ENCODE assay signal across 8 cellular contexts in the genomic region with DNA sequence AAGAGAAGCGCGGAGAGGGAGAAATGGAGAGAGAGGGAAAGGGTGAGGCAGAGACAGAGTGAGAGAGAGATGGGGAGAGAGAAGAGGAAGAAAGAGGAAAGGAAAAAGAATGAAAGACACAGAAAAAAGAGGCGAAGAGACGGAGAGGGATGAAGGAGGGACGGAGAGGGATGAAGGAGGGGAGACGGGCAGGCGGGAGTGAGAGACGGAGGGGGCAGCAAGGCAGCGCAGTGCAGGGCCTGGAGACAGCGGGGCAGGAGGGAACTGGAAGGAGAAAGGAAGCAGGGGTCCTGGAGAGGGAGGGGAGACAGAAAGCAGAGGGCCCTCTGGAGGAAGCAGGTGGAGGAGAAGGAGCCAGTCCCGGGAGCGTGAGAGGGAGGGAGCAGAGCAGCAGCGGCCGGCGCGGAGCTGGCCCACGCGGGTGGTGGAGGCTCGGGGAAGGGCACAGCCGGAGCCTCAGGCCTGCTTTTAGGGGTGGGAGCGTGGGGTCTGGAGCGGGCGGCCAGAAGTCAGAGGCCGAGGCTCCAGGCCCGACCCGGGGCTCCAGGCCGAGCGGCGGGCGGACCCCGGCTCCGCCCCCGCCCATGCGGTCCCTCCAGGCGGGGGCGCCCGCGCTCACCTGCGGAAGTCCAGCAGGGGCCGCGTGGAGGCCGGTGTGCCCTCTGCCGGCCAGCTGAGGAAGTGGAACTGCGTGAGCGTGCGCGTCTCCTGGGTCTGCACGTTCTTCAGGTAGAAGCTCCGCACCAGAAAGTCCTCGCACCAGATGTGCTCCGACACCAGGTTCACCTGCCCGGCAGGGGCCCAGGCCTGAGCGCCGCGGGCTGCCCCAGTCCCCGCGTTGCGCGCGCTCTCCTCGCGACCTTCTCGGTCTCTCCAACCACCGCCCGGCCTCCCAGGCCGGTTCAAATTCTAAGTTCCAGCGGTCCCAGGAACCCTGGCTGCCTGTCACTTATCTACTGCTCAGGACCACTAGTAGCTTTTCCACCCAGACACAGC. TPM values are rescaled to one million over a fixed set of nuclear protein-coding genes. Genes with fewer than 3 reads are reported as not detected.
DNase-seq lines count a peak whose midpoint lies in the region; ATAC-seq lines count a peak whose summit lies in the region.

No MANE protein-coding gene starts in this region.

- DNase-seq in A172 (ENCODE audit: low spot score): peak; percentile 62
- DNase-seq in NCI-H2107 treated with DMSO at 0.1 percent for 48 hours (lab: John Stamatoyannopoulos, UW; ENCODE audit: unreplicated experiment): peak; percentile 52
- DNase-seq in cerebellum (ENCODE audit: low spot score): peak; percentile 92
- peak; percentile 75 to 92 for DNase-seq in left colon
- DNase-seq in stimulated activated CD4-positive, alpha-beta T cell treated with anti-CD3 and anti-CD28 coated beads, Interleukin-1b, Interleukin-23, amount 100 ng/mL, for 48 hours: peak; percentile 89

- ATAC-seq in GM18508 (IDR thresholded peaks at IDR 0.05; ENCODE audit: insufficient read depth, unreplicated experiment): peak; percentile 54
- ATAC-seq in HG02973 (IDR thresholded peaks at IDR 0.05; ENCODE audit: unreplicated experiment): peak; percentile 82
- peak; percentile 90 for ATAC-seq in activated CD4-positive, CD25-positive, alpha-beta regulatory T cell treated with anti-CD3 and anti-CD28 coated beads, Interleukin-2, amount 50 U/mL, for 24 hours
- ATAC-seq in left colon: peak; percentile 91

- intact Hi-C loops in left colon (cut with DNase I, micrococcal nuclease): loop anchor here in 1 of 2 donors (10.0 kb wide), 1 partner anchor 130 kb away; a partner anchor contains a TSS

RNA-seq across cellular contexts. Expression of a gene that starts 14.5 kb away (rescaled TPM):
- total RNA-seq in A172 (2014; rRNA removed; shearing (Covaris generic)): 19.3 and 31.5 TPM in 2 replicates
- total RNA-seq in cerebellum (18.1 TPM), left colon (1 to 10 TPM; 1.9 to 2.3 TPM)

RNA-seq across cellular contexts. Expression of a gene that starts 15.5 kb away (rescaled TPM):
- 27.5 and 40.7 TPM in 2 replicates for total RNA-seq in A172 (2014; rRNA removed; shearing (Covaris generic))
- total RNA-seq in cerebellum (51.0 TPM), left colon (10 to 100 TPM; 64.2 to 67.6 TPM)

RNA-seq across cellular contexts. Expression of a gene that starts 37.9 kb away (rescaled TPM):
- not detected in 2 replicates for total RNA-seq in A172 (2014; rRNA removed; shearing (Covaris generic))
- total RNA-seq in cerebellum (1.1 TPM), left colon (not detected)

RNA-seq across cellular contexts. Expression of a gene that starts 40.9 kb away (rescaled TPM):
- 106 and 115 TPM in 2 replicates for total RNA-seq in A172 (2014; rRNA removed; shearing (Covaris generic))
- total RNA-seq in cerebellum (4.3 TPM), left colon (10 to 100 TPM; 60.2 to 83.1 TPM)

RNA-seq across cellular contexts. Expression of a gene that starts 41.6 kb away (rescaled TPM):
- total RNA-seq in A172 (2014; rRNA removed; shearing (Covaris generic)): not detected in 2 replicates
- not detected for total RNA-seq in cerebellum
- total RNA-seq in left colon: not detected

Comparison
In these comparisons a context has a peak if more than half of its experiments do, and no peak if none do; other contexts are left out.
1. Peak in every context shown above with its lines: DNase-seq and ATAC-seq.